9 cellular contexts compared by ENCODE assay signal in the genomic region with DNA sequence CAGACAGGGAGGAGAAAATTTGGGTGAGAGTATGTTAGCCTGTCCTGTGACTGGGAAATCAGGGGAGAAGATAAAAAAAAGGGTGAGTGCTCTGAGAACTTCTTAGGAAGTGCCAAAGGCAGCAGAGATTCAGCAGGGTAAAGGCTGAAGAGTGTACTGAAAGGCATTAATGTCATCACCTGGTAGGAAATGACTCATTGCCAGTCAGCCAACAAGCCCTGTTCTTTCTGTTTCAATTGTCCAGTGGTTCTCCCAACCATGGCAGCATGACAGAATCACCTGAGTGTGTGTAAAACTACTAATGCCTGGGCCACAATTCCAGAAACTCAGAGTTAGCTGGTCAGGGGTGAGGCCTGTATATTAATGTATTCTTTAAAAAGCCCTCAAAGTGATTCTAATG.
DNase-seq lines count a peak whose midpoint lies in the region; ATAC-seq and TF ChIP-seq lines count a peak whose summit lies in the region.
"Had no signal": no experiment of that assay in that cellular context is flagged by ENCODE, and none has a peak within 500 bp of the region (broad histone marks: within the 10 kb centered on the region; RNA-seq: fewer than 3 reads in every experiment).

No MANE protein-coding gene starts in this region.

- no peaks in the 10 kb centered on the region for H3K27me3 ChIP-seq in naive thymus-derived CD4-positive, alpha-beta T cell (ENCODE audit: control insufficient read depth in 2 of 2, insufficient read depth in 2 of 2, low read length in 2 of 2)
- no peaks in the 10 kb centered on the region for H3K27me3 ChIP-seq in upper lobe of left lung

- ATAC-seq in GM21576 (IDR thresholded peaks at IDR 0.05; ENCODE audit: unreplicated experiment) (peak; percentile 78), upper lobe of left lung (ENCODE audit: low FRiP score in 2 of 2) (no peak)
- ATAC-seq in naive thymus-derived CD4-positive, alpha-beta T cell, result no peak

- peak overlapping the region in 1 of 9 donors; percentile 74 for H3K27ac Mint-ChIP-seq in naive thymus-derived CD4-positive, alpha-beta T cell

- no peak for TF ChIP-seq EP300 in upper lobe of left lung (IDR thresholded peaks at IDR 0.05)

- intact Hi-C loops in naive thymus-derived CD4-positive, alpha-beta T cell (cut with micrococcal nuclease), result no loop called here

- TF ChIP-seq CTCF in GM10266 (IDR thresholded peaks at IDR 0.05; ENCODE audit: control insufficient read depth, insufficient read depth, low read depth, missing control alignments), result no peak
- TF ChIP-seq CTCF in fibroblast of the aortic adventitia (IDR thresholded peaks at IDR 0.05; ENCODE audit: insufficient read depth, low read length), result no peak
- no peak for TF ChIP-seq CTCF in upper lobe of left lung (IDR thresholded peaks at IDR 0.05)

- no peaks in the 10 kb centered on the region for H3K4me1 ChIP-seq in naive thymus-derived CD4-positive, alpha-beta T cell (ENCODE audit: control insufficient read depth in 2 of 2, insufficient read depth in 2 of 2, low read length in 2 of 2)
- H3K4me1 ChIP-seq in upper lobe of left lung, result peaks cover 0 to 3% (median 0%) of the 10 kb centered on the region in 4 donors

- H3K27ac ChIP-seq in naive thymus-derived CD4-positive, alpha-beta T cell (ENCODE audit: low read depth, low read length), result no peak overlapping the region
- no peak overlapping the region for H3K27ac ChIP-seq in upper lobe of left lung

- peaks cover 0 to 29% (median 23%) of the 10 kb centered on the region in 5 donors for H3K36me3 Mint-ChIP-seq in naive thymus-derived CD4-positive, alpha-beta T cell
- H3K36me3 Mint-ChIP-seq: IgD-negative memory B cell had no signal

- H3K27me3 Mint-ChIP-seq in naive thymus-derived CD4-positive, alpha-beta T cell, result no peaks in the 10 kb centered on the region
- H3K27me3 Mint-ChIP-seq: IgD-negative memory B cell had no signal

- H3K4me3 ChIP-seq in fibroblast of the aortic adventitia (ENCODE audit: low read depth, low read length), result no peak overlapping the region
- no peak overlapping the region for H3K4me3 ChIP-seq in naive thymus-derived CD4-positive, alpha-beta T cell (ENCODE audit: low read length)
- H3K4me3 ChIP-seq in upper lobe of left lung, result no peak overlapping the region

- no peaks in the 10 kb centered on the region for H3K9me3 ChIP-seq in naive thymus-derived CD4-positive, alpha-beta T cell (ENCODE audit: control insufficient read depth in 2 of 3, low read length in 3 of 3)
- H3K9me3 ChIP-seq in upper lobe of left lung, result no peaks in the 10 kb centered on the region

- peaks cover 0 to 11% (median 0%) of the 10 kb centered on the region in 11 donors for H3K9me3 Mint-ChIP-seq in naive thymus-derived CD4-positive, alpha-beta T cell
- H3K9me3 Mint-ChIP-seq: IgD-negative memory B cell had no signal

- TF ChIP-seq POLR2A in upper lobe of left lung (IDR thresholded peaks at IDR 0.05), result no peak

- CTCF ChIA-PET in naive thymus-derived CD4-positive, alpha-beta T cell (lab: Charles Lee), result no interaction called here

- no peak overlapping the region for H3K4me3 Mint-ChIP-seq in naive thymus-derived CD4-positive, alpha-beta T cell
- H3K4me3 Mint-ChIP-seq: IgD-negative memory B cell had no signal

- POLR2A ChIA-PET in naive thymus-derived CD4-positive, alpha-beta T cell (lab: Charles Lee), result no interaction called here

- peaks cover 0 to 5% (median 0%) of the 10 kb centered on the region in 3 experiments for H3K36me3 ChIP-seq in naive thymus-derived CD4-positive, alpha-beta T cell (ENCODE audit: control insufficient read depth in 2 of 3, insufficient read depth in 3 of 3, low read length in 3 of 3)
- H3K36me3 ChIP-seq in upper lobe of left lung, result no peaks in the 10 kb centered on the region

- DNase-seq in GM10266 (ENCODE audit: extremely low spot score) (peak; percentile 40), HT1080 (ENCODE audit: low read depth) (peak; percentile 92), fibroblast of the aortic adventitia (ENCODE audit: low read depth) (peak; percentile 49), NCI-H1105 treated with DMSO at 0.1 percent for 48 hours (lab: John Stamatoyannopoulos, UW) (no peak), CD1c-positive myeloid dendritic cell (ENCODE audit: extremely low spot score) (no peak), upper lobe of left lung (no peak)
- DNase-seq in naive thymus-derived CD4-positive, alpha-beta T cell, result no peak

- H3K4me1 Mint-ChIP-seq in naive thymus-derived CD4-positive, alpha-beta T cell, result peaks cover 0 to 13% (median 3%) of the 10 kb centered on the region in 7 donors
- H3K4me1 Mint-ChIP-seq: IgD-negative memory B cell had no signal

Comparison
In these comparisons a context has a peak if more than half of its experiments do, and no peak if none do; other contexts are left out.
1. DNase-seq: peak in GM10266 (single experiment), HT1080 (single experiment) and fibroblast of the aortic adventitia (single experiment); none in NCI-H1105 treated with DMSO at 0.1 percent for 48 hours (single experiment), CD1c-positive myeloid dendritic cell (single experiment), naive thymus-derived CD4-positive, alpha-beta T cell (0 of 9) and upper lobe of left lung (0 of 2).